1 cellular context compared by ENCODE assay signal in genomic region chr2:58051445-58051844, GRCh38.
TF ChIP-seq lines count a peak whose summit lies in the region.

No MANE protein-coding gene starts in this region.

TF ChIP-seq in SK-N-SH treated with all-trans-retinoic acid at 6 μM for 48 hours, 23 proteins besides CTCF, POLR2A, EP300 and RAD21 (continued from another document):
- TF ChIP-seq CSRNP3 (CRISPR knock-in tag; IDR thresholded peaks at IDR 0.05) (no peak), TSHZ2 (CRISPR knock-in tag; IDR thresholded peaks at IDR 0.05) (no peak), RARB (CRISPR knock-in tag; IDR thresholded peaks at IDR 0.05) (no peak)
